Comparison of ENCODE assay signal across 1 cellular context in the genomic region with DNA sequence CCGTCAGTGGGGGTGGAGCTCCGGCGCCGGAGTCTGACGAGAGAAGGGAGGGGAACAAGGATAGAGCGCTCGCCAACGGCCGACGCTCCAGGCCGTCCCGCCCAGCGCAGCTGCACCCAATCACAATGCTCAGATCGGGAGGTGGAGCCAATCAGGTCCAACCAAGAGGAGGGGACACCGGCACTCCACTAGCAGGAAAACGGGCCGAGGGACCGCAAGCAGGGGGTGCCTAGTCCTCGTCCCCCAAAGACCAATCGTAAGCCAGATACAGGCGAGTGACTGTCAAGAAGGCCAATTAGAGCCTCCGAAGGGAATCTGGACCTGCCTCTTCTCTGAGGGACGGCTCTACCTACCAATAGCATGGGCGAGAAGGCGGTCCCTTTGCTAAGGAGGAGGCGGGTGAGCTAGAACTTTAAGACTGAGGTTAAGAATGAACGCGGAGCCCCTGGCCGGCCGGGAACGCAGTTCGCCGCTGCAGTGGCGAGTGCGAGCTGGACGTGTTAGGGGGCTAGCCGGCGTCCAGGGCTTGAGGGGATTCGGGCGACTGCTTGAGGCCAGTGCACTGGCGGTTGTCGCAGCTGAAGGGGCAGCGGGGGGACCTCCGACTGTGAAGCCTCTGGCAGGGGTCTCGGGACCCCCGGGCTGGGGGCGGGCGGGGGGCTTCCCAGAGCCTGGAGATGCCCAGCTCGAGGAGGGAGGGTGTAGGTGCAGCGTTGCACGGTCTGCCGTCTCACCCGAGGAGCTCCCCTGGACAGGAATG.
TF ChIP-seq lines count a peak whose summit lies in the region.

A gene with protein sequence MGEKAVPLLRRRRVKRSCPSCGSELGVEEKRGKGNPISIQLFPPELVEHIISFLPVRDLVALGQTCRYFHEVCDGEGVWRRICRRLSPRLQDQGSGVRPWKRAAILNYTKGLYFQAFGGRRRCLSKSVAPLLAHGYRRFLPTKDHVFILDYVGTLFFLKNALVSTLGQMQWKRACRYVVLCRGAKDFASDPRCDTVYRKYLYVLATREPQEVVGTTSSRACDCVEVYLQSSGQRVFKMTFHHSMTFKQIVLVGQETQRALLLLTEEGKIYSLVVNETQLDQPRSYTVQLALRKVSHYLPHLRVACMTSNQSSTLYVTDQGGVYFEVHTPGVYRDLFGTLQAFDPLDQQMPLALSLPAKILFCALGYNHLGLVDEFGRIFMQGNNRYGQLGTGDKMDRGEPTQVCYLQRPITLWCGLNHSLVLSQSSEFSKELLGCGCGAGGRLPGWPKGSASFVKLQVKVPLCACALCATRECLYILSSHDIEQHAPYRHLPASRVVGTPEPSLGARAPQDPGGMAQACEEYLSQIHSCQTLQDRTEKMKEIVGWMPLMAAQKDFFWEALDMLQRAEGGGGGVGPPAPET (plus strand): TSS at position 63 of the 760 bp plus-strand sequence. CDS start 298 bp downstream, at position 361.

TF ChIP-seq in K562, 482 proteins besides CTCF, POLR2A, EP300 and RAD21 (continued from another document and continues in another):
- TF ChIP-seq ZNF79 (CRISPR knock-in tag; IDR thresholded peaks at IDR 0.05; ENCODE audit: low read depth) (no peak), TAF1 (IDR thresholded peaks at IDR 0.05; ENCODE audit: control insufficient read depth, extremely low read depth, insufficient read depth, low read length, severe bottlenecking) (peak; percentile 71), RCOR1 (IDR thresholded peaks at IDR 0.05; ENCODE audit: borderline replicate concordance in 1 of 2, low read depth in 2 of 2, low read length in 2 of 2) (0 out of 4 replicates have a peak, but pooled peaks of 1 of the 2 experiments have one; percentile 1), KHSRP (IDR thresholded peaks at IDR 0.05) (no peak), RBM25 (IDR thresholded peaks at IDR 0.05; ENCODE audit: low read depth, low read length, severe bottlenecking) (peak; percentile 99), ZNF583 (CRISPR knock-in tag; IDR thresholded peaks at IDR 0.05) (no peak), RBM17 (IDR thresholded peaks at IDR 0.05; ENCODE audit: borderline replicate concordance, low read depth, low read length) (no peak), TAF7 (tag; IDR thresholded peaks at IDR 0.05) (peak; percentile 51), ZNF696 (CRISPR knock-in tag; conservative IDR thresholded peaks at IDR 0.05) (no peak), GABPA (tag; conservative IDR thresholded peaks at IDR 0.05; ENCODE audit: low read depth) (peak; percentile 74), STAG1 (CRISPR knock-in tag; IDR thresholded peaks at IDR 0.05; ENCODE audit: borderline replicate concordance) (no peak), BRF1 (IDR thresholded peaks at IDR 0.05; ENCODE audit: borderline replicate concordance, extremely low read depth, insufficient read length) (no peak), FOXK2 (conservative IDR thresholded peaks at IDR 0.05 in 1 of 2, IDR thresholded peaks at IDR 0.05 in 1 of 2; ENCODE audit: low read depth in 2 of 2) (peak; percentile 72 to 97; a peak in 3 of 4 replicates), ZBTB7A (IDR thresholded peaks at IDR 0.05; ENCODE audit: borderline replicate concordance, control insufficient read depth, low read depth, low read length) (peak; percentile 98), NRF1 (conservative IDR thresholded peaks at IDR 0.05 in 1 of 2, IDR thresholded peaks at IDR 0.05 in 1 of 2) (peak; percentile 91 to 93), PHF20 (IDR thresholded peaks at IDR 0.05; ENCODE audit: partially characterized antibody) (peak; percentile 27), ZBTB17 (CRISPR knock-in tag; IDR thresholded peaks at IDR 0.05) (0 out of 2 replicates have a peak, but pooled peaks have one; percentile 36), ZNF586 (CRISPR knock-in tag; conservative IDR thresholded peaks at IDR 0.05) (no peak), SP2 (IDR thresholded peaks at IDR 0.05; ENCODE audit: extremely low read depth, low read depth, low read length, poor library complexity, severe bottlenecking) (peak; percentile 99), MCM5 (IDR thresholded peaks at IDR 0.05; ENCODE audit: low read depth) (no peak), ZNF232 (CRISPR knock-in tag; IDR thresholded peaks at IDR 0.05) (no peak), HNRNPL (IDR thresholded peaks at IDR 0.05; ENCODE audit: low read depth, low read length) (no peak), ZFP1 (CRISPR knock-in tag; IDR thresholded peaks at IDR 0.05) (no peak), RB1 (IDR thresholded peaks at IDR 0.05; ENCODE audit: low read depth) (0 out of 2 replicates have a peak, but pooled peaks have one; percentile 52), JUND (IDR thresholded peaks at IDR 0.05; ENCODE audit: borderline replicate concordance, low read depth, low read length) (peak; percentile 30), JUND (tag; IDR thresholded peaks at IDR 0.05; ENCODE audit: borderline replicate concordance, low read depth, low read length) (no peak), PCBP1 (IDR thresholded peaks at IDR 0.05; ENCODE audit: low read depth, low read length, poor library complexity, severe bottlenecking) (no peak), TCF7L2 (IDR thresholded peaks at IDR 0.05; ENCODE audit: low read depth, low read length) (peak; percentile 80)
- TF ChIP-seq, protein P1, sequence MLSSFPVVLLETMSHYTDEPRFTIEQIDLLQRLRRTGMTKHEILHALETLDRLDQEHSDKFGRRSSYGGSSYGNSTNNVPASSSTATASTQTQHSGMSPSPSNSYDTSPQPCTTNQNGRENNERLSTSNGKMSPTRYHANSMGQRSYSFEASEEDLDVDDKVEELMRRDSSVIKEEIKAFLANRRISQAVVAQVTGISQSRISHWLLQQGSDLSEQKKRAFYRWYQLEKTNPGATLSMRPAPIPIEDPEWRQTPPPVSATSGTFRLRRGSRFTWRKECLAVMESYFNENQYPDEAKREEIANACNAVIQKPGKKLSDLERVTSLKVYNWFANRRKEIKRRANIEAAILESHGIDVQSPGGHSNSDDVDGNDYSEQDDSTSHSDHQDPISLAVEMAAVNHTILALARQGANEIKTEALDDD (IDR thresholded peaks at IDR 0.05) = peak; percentile 77; the same call in 1 of the 2 replicates
- TF ChIP-seq, protein P2, sequence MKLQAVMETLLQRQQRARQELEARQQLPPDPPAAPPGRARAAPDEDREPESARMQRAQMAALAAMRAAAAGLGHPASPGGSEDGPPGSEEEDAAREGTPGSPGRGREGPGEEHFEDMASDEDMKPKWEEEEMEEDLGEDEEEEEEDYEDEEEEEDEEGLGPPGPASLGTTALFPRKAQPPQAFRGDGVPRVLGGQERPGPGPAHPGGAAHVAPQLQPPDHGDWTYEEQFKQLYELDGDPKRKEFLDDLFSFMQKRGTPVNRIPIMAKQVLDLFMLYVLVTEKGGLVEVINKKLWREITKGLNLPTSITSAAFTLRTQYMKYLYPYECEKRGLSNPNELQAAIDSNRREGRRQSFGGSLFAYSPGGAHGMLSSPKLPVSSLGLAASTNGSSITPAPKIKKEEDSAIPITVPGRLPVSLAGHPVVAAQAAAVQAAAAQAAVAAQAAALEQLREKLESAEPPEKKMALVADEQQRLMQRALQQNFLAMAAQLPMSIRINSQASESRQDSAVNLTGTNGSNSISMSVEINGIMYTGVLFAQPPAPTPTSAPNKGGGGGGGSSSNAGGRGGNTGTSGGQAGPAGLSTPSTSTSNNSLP (IDR thresholded peaks at IDR 0.05; ENCODE audit: borderline replicate concordance, low read depth, low read length) = peak; percentile 100
- TF ChIP-seq, protein P3, sequence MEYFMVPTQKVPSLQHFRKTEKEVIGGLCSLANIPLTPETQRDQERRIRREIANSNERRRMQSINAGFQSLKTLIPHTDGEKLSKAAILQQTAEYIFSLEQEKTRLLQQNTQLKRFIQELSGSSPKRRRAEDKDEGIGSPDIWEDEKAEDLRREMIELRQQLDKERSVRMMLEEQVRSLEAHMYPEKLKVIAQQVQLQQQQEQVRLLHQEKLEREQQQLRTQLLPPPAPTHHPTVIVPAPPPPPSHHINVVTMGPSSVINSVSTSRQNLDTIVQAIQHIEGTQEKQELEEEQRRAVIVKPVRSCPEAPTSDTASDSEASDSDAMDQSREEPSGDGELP (CRISPR knock-in tag; IDR thresholded peaks at IDR 0.05; ENCODE audit: borderline replicate concordance) = peak; percentile 98
- TF ChIP-seq, protein P4, sequence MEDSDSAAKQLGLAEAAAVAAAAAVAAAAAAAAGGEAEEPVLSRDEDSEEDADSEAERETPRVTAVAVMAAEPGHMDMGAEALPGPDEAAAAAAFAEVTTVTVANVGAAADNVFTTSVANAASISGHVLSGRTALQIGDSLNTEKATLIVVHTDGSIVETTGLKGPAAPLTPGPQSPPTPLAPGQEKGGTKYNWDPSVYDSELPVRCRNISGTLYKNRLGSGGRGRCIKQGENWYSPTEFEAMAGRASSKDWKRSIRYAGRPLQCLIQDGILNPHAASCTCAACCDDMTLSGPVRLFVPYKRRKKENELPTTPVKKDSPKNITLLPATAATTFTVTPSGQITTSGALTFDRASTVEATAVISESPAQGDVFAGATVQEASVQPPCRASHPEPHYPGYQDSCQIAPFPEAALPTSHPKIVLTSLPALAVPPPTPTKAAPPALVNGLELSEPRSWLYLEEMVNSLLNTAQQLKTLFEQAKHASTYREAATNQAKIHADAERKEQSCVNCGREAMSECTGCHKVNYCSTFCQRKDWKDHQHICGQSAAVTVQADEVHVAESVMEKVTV (CRISPR knock-in tag; IDR thresholded peaks at IDR 0.05) = no peak
- TF ChIP-seq, protein P5, sequence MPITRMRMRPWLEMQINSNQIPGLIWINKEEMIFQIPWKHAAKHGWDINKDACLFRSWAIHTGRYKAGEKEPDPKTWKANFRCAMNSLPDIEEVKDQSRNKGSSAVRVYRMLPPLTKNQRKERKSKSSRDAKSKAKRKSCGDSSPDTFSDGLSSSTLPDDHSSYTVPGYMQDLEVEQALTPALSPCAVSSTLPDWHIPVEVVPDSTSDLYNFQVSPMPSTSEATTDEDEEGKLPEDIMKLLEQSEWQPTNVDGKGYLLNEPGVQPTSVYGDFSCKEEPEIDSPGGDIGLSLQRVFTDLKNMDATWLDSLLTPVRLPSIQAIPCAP (CRISPR knock-in tag; IDR thresholded peaks at IDR 0.05; ENCODE audit: borderline replicate concordance) = no peak
- TF ChIP-seq, protein P6, sequence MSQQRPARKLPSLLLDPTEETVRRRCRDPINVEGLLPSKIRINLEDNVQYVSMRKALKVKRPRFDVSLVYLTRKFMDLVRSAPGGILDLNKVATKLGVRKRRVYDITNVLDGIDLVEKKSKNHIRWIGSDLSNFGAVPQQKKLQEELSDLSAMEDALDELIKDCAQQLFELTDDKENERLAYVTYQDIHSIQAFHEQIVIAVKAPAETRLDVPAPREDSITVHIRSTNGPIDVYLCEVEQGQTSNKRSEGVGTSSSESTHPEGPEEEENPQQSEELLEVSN (IDR thresholded peaks at IDR 0.05; ENCODE audit: borderline replicate concordance in 1 of 2, extremely low read depth in 1 of 2, insufficient read depth in 1 of 2, insufficient read length in 1 of 2, low read depth in 1 of 2, low read length in 1 of 2, poor library complexity in 1 of 2, severe bottlenecking in 1 of 2) = peak; percentile 37 to 58
- TF ChIP-seq, protein P7, sequence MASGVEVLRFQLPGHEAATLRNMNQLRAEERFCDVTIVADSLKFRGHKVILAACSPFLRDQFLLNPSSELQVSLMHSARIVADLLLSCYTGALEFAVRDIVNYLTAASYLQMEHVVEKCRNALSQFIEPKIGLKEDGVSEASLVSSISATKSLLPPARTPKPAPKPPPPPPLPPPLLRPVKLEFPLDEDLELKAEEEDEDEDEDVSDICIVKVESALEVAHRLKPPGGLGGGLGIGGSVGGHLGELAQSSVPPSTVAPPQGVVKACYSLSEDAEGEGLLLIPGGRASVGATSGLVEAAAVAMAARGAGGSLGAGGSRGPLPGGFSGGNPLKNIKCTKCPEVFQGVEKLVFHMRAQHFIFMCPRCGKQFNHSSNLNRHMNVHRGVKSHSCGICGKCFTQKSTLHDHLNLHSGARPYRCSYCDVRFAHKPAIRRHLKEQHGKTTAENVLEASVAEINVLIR (CRISPR knock-in tag; IDR thresholded peaks at IDR 0.05) = peak; percentile 56
- TF ChIP-seq, protein P8, sequence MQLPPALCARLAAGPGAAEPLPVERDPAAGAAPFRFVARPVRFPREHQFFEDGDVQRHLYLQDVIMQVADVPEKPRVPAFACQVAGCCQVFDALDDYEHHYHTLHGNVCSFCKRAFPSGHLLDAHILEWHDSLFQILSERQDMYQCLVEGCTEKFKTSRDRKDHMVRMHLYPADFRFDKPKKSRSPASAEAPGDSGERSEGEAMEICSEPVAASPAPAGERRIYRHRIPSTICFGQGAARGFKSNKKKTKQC (CRISPR knock-in tag; IDR thresholded peaks at IDR 0.05) = 0 out of 2 replicates have a peak, but pooled peaks have one; percentile 35
- TF ChIP-seq, protein P9, sequence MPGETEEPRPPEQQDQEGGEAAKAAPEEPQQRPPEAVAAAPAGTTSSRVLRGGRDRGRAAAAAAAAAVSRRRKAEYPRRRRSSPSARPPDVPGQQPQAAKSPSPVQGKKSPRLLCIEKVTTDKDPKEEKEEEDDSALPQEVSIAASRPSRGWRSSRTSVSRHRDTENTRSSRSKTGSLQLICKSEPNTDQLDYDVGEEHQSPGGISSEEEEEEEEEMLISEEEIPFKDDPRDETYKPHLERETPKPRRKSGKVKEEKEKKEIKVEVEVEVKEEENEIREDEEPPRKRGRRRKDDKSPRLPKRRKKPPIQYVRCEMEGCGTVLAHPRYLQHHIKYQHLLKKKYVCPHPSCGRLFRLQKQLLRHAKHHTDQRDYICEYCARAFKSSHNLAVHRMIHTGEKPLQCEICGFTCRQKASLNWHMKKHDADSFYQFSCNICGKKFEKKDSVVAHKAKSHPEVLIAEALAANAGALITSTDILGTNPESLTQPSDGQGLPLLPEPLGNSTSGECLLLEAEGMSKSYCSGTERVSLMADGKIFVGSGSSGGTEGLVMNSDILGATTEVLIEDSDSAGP (CRISPR knock-in tag; IDR thresholded peaks at IDR 0.05) = peak; percentile 87
- TF ChIP-seq, protein P10, sequence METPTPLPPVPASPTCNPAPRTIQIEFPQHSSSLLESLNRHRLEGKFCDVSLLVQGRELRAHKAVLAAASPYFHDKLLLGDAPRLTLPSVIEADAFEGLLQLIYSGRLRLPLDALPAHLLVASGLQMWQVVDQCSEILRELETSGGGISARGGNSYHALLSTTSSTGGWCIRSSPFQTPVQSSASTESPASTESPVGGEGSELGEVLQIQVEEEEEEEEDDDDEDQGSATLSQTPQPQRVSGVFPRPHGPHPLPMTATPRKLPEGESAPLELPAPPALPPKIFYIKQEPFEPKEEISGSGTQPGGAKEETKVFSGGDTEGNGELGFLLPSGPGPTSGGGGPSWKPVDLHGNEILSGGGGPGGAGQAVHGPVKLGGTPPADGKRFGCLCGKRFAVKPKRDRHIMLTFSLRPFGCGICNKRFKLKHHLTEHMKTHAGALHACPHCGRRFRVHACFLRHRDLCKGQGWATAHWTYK (CRISPR knock-in tag; IDR thresholded peaks at IDR 0.05) = 0 out of 2 replicates have a peak, but pooled peaks have one; percentile 39
